In genomic region chr4:71235321-71236206, GRCh38 we compare ENCODE assay signal across 22 cellular contexts.
DNase-seq lines count a peak whose midpoint lies in the region; ATAC-seq and TF ChIP-seq lines count a peak whose summit lies in the region.
"Had no signal": no experiment of that assay in that cellular context is flagged by ENCODE, and none has a peak within 500 bp of the region (broad histone marks: within the 10 kb centered on the region; RNA-seq: fewer than 3 reads in every experiment).

No MANE protein-coding gene starts in this region.

- in situ Hi-C loops in gastrocnemius medialis (cut with MboI; ENCODE audit: low sequenced_read_pairs in 4 of 4) = no loop called here

- ATAC-seq in gastrocnemius medialis = peak; percentile 51 to 71
- no peak for ATAC-seq in GM19452 (IDR thresholded peaks at IDR 0.05; ENCODE audit: unreplicated experiment)
- no peak for ATAC-seq in GM18873 (IDR thresholded peaks at IDR 0.05; ENCODE audit: low FRiP score, unreplicated experiment)
- ATAC-seq in GM19455 (IDR thresholded peaks at IDR 0.05; ENCODE audit: unreplicated experiment) = no peak
- ATAC-seq: Panc1; stimulated activated naive CD8-positive, alpha-beta T cell treated with anti-CD3 and anti-CD28 coated beads, Interleukin-15, Interleukin-2, amounts not matched to agents 100 U/mL and 50 U/mL, for 24 hours; WTC11 had no signal

- no peak for TF ChIP-seq POLR2A in gastrocnemius medialis (IDR thresholded peaks at IDR 0.05)

- TF ChIP-seq CTCF in endodermal cell (conservative IDR thresholded peaks at IDR 0.05) (no peak), gastrocnemius medialis (IDR thresholded peaks at IDR 0.05 in 4 of 5, conservative IDR thresholded peaks at IDR 0.05 in 1 of 5) (no peak)

- H3K36me3 Mint-ChIP-seq in endodermal cell (ENCODE audit: low read depth) = no peaks in the 10 kb centered on the region
- H3K36me3 Mint-ChIP-seq: CD4-positive, alpha-beta memory T cell; WTC11 had no signal

- H3K4me1 Mint-ChIP-seq in endodermal cell = peaks cover 11% of the 10 kb centered on the region
- H3K4me1 Mint-ChIP-seq: activated CD4-positive, alpha-beta memory T cell treated with anti-CD3 and anti-CD28 coated beads, Interleukin-2, amount 10 ng/mL, durations not matched to agents 7 days and 5 days had no signal

- whole genome bisulfite sequencing in endodermal cell (ENCODE audit: insufficient coverage in 1 of 2, insufficient read length in 1 of 2), 2 experiments = 75 to 78% methylated on average over 6 to 11 of the region's 12 CpGs

- intact Hi-C loops in gastrocnemius medialis (cut with DNase I; ENCODE audit: low total_unique reads) = no loop called here

- H3K9me3 ChIP-seq in SK-N-MC (ENCODE audit: low read depth, low read length) (no peaks in the 10 kb centered on the region), endodermal cell (ENCODE audit: control insufficient read depth, low read length) (no peaks in the 10 kb centered on the region), gastrocnemius medialis (no peaks in the 10 kb centered on the region)
- H3K9me3 ChIP-seq: esophagus muscularis mucosa, transverse colon had no signal

- no peak overlapping the region for H3K4me3 Mint-ChIP-seq in endodermal cell
- H3K4me3 Mint-ChIP-seq: activated CD4-positive, alpha-beta memory T cell treated with anti-CD3 and anti-CD28 coated beads, Interleukin-2, amount 10 ng/mL, durations not matched to agents 7 days and 5 days; CD4-positive, alpha-beta memory T cell; WTC11 had no signal

- H3K9ac ChIP-seq in SK-N-MC (ENCODE audit: insufficient read length) (no peak overlapping the region), endodermal cell (ENCODE audit: extremely low read depth, low read length, poor library complexity, severe bottlenecking) (no peak overlapping the region)

- H3K27ac ChIP-seq in SK-N-MC = 0 out of 2 replicates have a peak overlapping the region, but pooled peaks have one; percentile 15
- H3K27ac ChIP-seq in endodermal cell (ENCODE audit: low read depth, low read length) = peak overlapping the region; percentile 51
- H3K27ac ChIP-seq in gastrocnemius medialis = peak overlapping the region; percentile 25 to 59 (median 56)
- H3K27ac ChIP-seq: esophagus muscularis mucosa, transverse colon had no signal

- peaks cover 44% of the 10 kb centered on the region for H3K27me3 ChIP-seq in endodermal cell (ENCODE audit: control insufficient read depth, insufficient read depth, low read length, poor library complexity, severe bottlenecking)
- no peaks in the 10 kb centered on the region for H3K27me3 ChIP-seq in gastrocnemius medialis
- H3K27me3 ChIP-seq: esophagus muscularis mucosa, transverse colon had no signal

- peaks cover 34% of the 10 kb centered on the region for H3K27me3 Mint-ChIP-seq in endodermal cell (ENCODE audit: insufficient read depth)

- H3K36me3 ChIP-seq in SK-N-MC (ENCODE audit: insufficient read depth, low read length) (no peaks in the 10 kb centered on the region; the same call in 1 of the 2 replicates), endodermal cell (ENCODE audit: control insufficient read depth, insufficient read depth, low read length) (no peaks in the 10 kb centered on the region), gastrocnemius medialis (no peaks in the 10 kb centered on the region)
- H3K36me3 ChIP-seq: esophagus muscularis mucosa, transverse colon had no signal

- H3K4me1 ChIP-seq in endodermal cell (ENCODE audit: control insufficient read depth, insufficient read depth, low read length) (peaks cover 4% of the 10 kb centered on the region), gastrocnemius medialis (peaks cover 19 to 36% of the 10 kb centered on the region in 2 donors)

- H3K9me3 Mint-ChIP-seq in endodermal cell = no peaks in the 10 kb centered on the region
- H3K9me3 Mint-ChIP-seq: activated CD4-positive, alpha-beta memory T cell treated with anti-CD3 and anti-CD28 coated beads, Interleukin-2, amount 10 ng/mL, durations not matched to agents 7 days and 5 days; CD4-positive, alpha-beta memory T cell; WTC11 had no signal

- H3K27ac Mint-ChIP-seq in endodermal cell = no peak overlapping the region
- H3K27ac Mint-ChIP-seq: activated CD4-positive, alpha-beta memory T cell treated with anti-CD3 and anti-CD28 coated beads, Interleukin-2, amount 10 ng/mL, durations not matched to agents 7 days and 5 days; CD4-positive, alpha-beta memory T cell; WTC11 had no signal

- DNase-seq in SK-N-MC (ENCODE audit: low read depth, low spot score) (no peak), endodermal cell (no peak), myocyte (ENCODE audit: low read depth) (peak; percentile 24), gastrocnemius medialis (peak in 1 of 2 donors; percentile 16), SIG-M5 (lab: John Stamatoyannopoulos, UW) (no peak)
- DNase-seq: activated CD4-positive, alpha-beta memory T cell treated with anti-CD3 and anti-CD28 coated beads, Interleukin-2, amount 10 ng/mL, durations not matched to agents 7 days and 5 days; activated gamma-delta T cell treated with Interleukin-2 at 50 U/mL for 16 hours; CD4-positive, alpha-beta memory T cell; DMS79; effector memory CD4-positive, alpha-beta T cell; NCI-H1092 treated with DMSO at 0.1 percent for 48 hours; NCI-H2029 treated with DMSO at 0.1 percent for 48 hours; NCI-H446; stimulated activated CD4-positive, alpha-beta T cell treated with anti-CD3 and anti-CD28 coated beads, Interleukin-2, amount 100 ng/mL, for 24 hours; stimulated activated naive CD8-positive, alpha-beta T cell treated with anti-CD3 and anti-CD28 coated beads, Interleukin-15, Interleukin-2, amounts not matched to agents 100 U/mL and 50 U/mL, for 24 hours; transverse colon had no signal

- H3K4me3 ChIP-seq in SK-N-MC = no peak overlapping the region
- H3K4me3 ChIP-seq in endodermal cell (ENCODE audit: low read length) = no peak overlapping the region
- H3K4me3 ChIP-seq in gastrocnemius medialis = peak overlapping the region in 3 of 4 donors; percentile 32 to 36 (median 33)
- H3K4me3 ChIP-seq: esophagus muscularis mucosa, transverse colon had no signal

Comparison
In these comparisons a context has a peak if more than half of its experiments do, and no peak if none do; other contexts are left out.
1. H3K4me3 ChIP-seq: peak in gastrocnemius medialis (3 of 4); none in SK-N-MC (single experiment) and endodermal cell (single experiment).
2. ATAC-seq: peak in gastrocnemius medialis (2 of 2); none in GM19452 (single experiment), GM18873 (single experiment) and GM19455 (single experiment).
3. Peak in every context shown above with its lines, with median percentiles within 50 percentile points of each other: H3K27ac ChIP-seq.